In genomic region chr1:150842343-150842742, GRCh38 we compare ENCODE assay signal across 25 cellular contexts. TPM values are rescaled to one million over a fixed set of nuclear protein-coding genes. Genes with fewer than 3 reads are reported as not detected.
DNase-seq lines count a peak whose midpoint lies in the region; ATAC-seq and TF ChIP-seq lines count a peak whose summit lies in the region.
"Had no signal": no experiment of that assay in that cellular context is flagged by ENCODE, and none has a peak within 500 bp of the region (broad histone marks: within the 10 kb centered on the region; RNA-seq: fewer than 3 reads in every experiment).

No MANE protein-coding gene starts in this region.

- POLR2A ChIA-PET in CD8-positive, alpha-beta T cell (lab: Charles Lee): interaction anchor here (0.7 kb wide), 1 partner anchor 120 kb away, joined by 3 read pairs; no protein-coding TSS in a partner anchor

- H3K36me3 Mint-ChIP-seq in activated CD8-positive, alpha-beta memory T cell treated with anti-CD3 and anti-CD28 coated beads, Interleukin-2, amount 10 ng/mL, durations not matched to agents 7 days and 5 days: peaks cover 40% of the 10 kb centered on the region
- peaks cover 49% of the 10 kb centered on the region for H3K36me3 Mint-ChIP-seq in CD8-positive, alpha-beta T cell
- peaks cover 66% of the 10 kb centered on the region for H3K36me3 Mint-ChIP-seq in activated T-helper 2 cell treated with anti-CD3 and anti-CD28 coated beads, Interferon-gamma antibody, Interleukin-2, Interleukin-4, amounts not matched to agents 10 μg/mL and 5 μg/mL and 100 μg/mL, durations not matched to agents 14 hours and 24 hours and 36 hours (ENCODE audit: low read depth)
- no peaks in the 10 kb centered on the region for H3K36me3 Mint-ChIP-seq in neural crest cell (ENCODE audit: low read depth)

- no peaks in the 10 kb centered on the region for H3K27me3 Mint-ChIP-seq in activated CD8-positive, alpha-beta memory T cell treated with anti-CD3 and anti-CD28 coated beads, Interleukin-2, amount 10 ng/mL, durations not matched to agents 7 days and 5 days
- H3K27me3 Mint-ChIP-seq in CD8-positive, alpha-beta T cell (ENCODE audit: low read depth): no peaks in the 10 kb centered on the region
- H3K27me3 Mint-ChIP-seq in activated T-helper 2 cell treated with anti-CD3 and anti-CD28 coated beads, Interferon-gamma antibody, Interleukin-2, Interleukin-4, amounts not matched to agents 10 μg/mL and 5 μg/mL and 100 μg/mL, durations not matched to agents 14 hours and 24 hours and 36 hours (ENCODE audit: low read depth): no peaks in the 10 kb centered on the region
- no peaks in the 10 kb centered on the region for H3K27me3 Mint-ChIP-seq in neural crest cell (ENCODE audit: low read depth)
- H3K27me3 Mint-ChIP-seq: naive B cell had no signal

- DNase-seq in activated CD8-positive, alpha-beta memory T cell treated with anti-CD3 and anti-CD28 coated beads, Interleukin-2, amount 10 ng/mL, durations not matched to agents 7 days and 5 days: no peak
- no peak for DNase-seq in activated CD8-positive, alpha-beta memory T cell treated with anti-CD3 and anti-CD28 coated beads, Interleukin-2, amount 50 U/mL, for 48 hours
- DNase-seq in CD8-positive, alpha-beta T cell: no peak
- DNase-seq in activated T-helper 2 cell treated with anti-CD3 and anti-CD28 coated beads, Interferon-gamma antibody, Interleukin-2, Interleukin-4, amounts not matched to agents 10 μg/mL and 5 μg/mL and 100 μg/mL, durations not matched to agents 14 hours and 24 hours and 36 hours (ENCODE audit: low spot score): no peak
- DNase-seq in neural crest cell (ENCODE audit: low read depth, low spot score) (no peak), NCI-H345 (lab: John Stamatoyannopoulos, UW) (no peak), mesenteric fat pad (ENCODE audit: low spot score) (no peak)
- DNase-seq: ACHN; activated CD4-positive, CD25-positive, alpha-beta regulatory T cell; activated effector memory CD4-positive, alpha-beta T cell treated with anti-CD3 and anti-CD28 coated beads, Interleukin-2, amount 50 U/mL, for 16 hours; C1 segment of cervical spinal cord; cortex of kidney; DMS153; HCEC 1CT; mammary epithelial cell; naive B cell; NCI-H1105; NCI-H524 treated with DMSO at 0.1 percent for 48 hours; right lobe of liver; upper lobe of right lung had no signal

- peak overlapping the region; percentile 53 for H3K27ac ChIP-seq in CD8-positive, alpha-beta T cell (ENCODE audit: low read depth, low read length)
- H3K27ac ChIP-seq: cardiac muscle cell, right lobe of liver, upper lobe of right lung had no signal

- no peak for TF ChIP-seq CTCF in CD8-positive, alpha-beta T cell (IDR thresholded peaks at IDR 0.05)
- TF ChIP-seq CTCF in neural crest cell (conservative IDR thresholded peaks at IDR 0.05): no peak

- H3K4me1 ChIP-seq in CD8-positive, alpha-beta T cell (ENCODE audit: insufficient read depth, low read length): peaks cover 26% of the 10 kb centered on the region
- H3K4me1 ChIP-seq: upper lobe of right lung had no signal

- ATAC-seq in activated CD8-positive, alpha-beta memory T cell treated with anti-CD3 and anti-CD28 coated beads, Interleukin-2, amount 10 ng/mL, durations not matched to agents 7 days and 5 days: no peak
- ATAC-seq in CD8-positive, alpha-beta T cell: no peak
- ATAC-seq in GM18909 (IDR thresholded peaks at IDR 0.05; ENCODE audit: poor library complexity, unreplicated experiment): no peak
- ATAC-seq: upper lobe of right lung had no signal

- intact Hi-C loops in CD8-positive, alpha-beta T cell (cut with DNase I, micrococcal nuclease): loop anchor here in 1 of 2 experiments (5.0 kb wide), 1 partner anchor 80 kb away; no protein-coding TSS in a partner anchor
- intact Hi-C loops in activated T-helper 2 cell treated with anti-CD3 and anti-CD28 coated beads, Interferon-gamma antibody, Interleukin-2, Interleukin-4, amounts not matched to agents 10 μg/mL and 5 μg/mL and 100 μg/mL, durations not matched to agents 14 hours and 24 hours and 36 hours (cut with micrococcal nuclease): loop anchor here (5.0 kb wide), 2 partner anchors 35 to 50 kb away; partner anchors contain the start of gene ARNT

- peaks cover 8% of the 10 kb centered on the region for H3K36me3 ChIP-seq in CD8-positive, alpha-beta T cell (ENCODE audit: insufficient read depth, low read length)

- no peak overlapping the region for H3K4me3 Mint-ChIP-seq in activated CD8-positive, alpha-beta memory T cell treated with anti-CD3 and anti-CD28 coated beads, Interleukin-2, amount 10 ng/mL, durations not matched to agents 7 days and 5 days
- H3K4me3 Mint-ChIP-seq in CD8-positive, alpha-beta T cell: no peak overlapping the region
- H3K4me3 Mint-ChIP-seq in activated T-helper 2 cell treated with anti-CD3 and anti-CD28 coated beads, Interferon-gamma antibody, Interleukin-2, Interleukin-4, amounts not matched to agents 10 μg/mL and 5 μg/mL and 100 μg/mL, durations not matched to agents 14 hours and 24 hours and 36 hours (ENCODE audit: low read depth): no peak overlapping the region
- H3K4me3 Mint-ChIP-seq in neural crest cell: no peak overlapping the region
- H3K4me3 Mint-ChIP-seq: naive B cell had no signal

- H3K9me3 ChIP-seq in CD8-positive, alpha-beta T cell (ENCODE audit: low read length): no peaks in the 10 kb centered on the region
- H3K9me3 ChIP-seq: right lobe of liver, upper lobe of right lung had no signal

- H3K27ac Mint-ChIP-seq in activated CD8-positive, alpha-beta memory T cell treated with anti-CD3 and anti-CD28 coated beads, Interleukin-2, amount 10 ng/mL, durations not matched to agents 7 days and 5 days: peak overlapping the region; percentile 3
- H3K27ac Mint-ChIP-seq in CD8-positive, alpha-beta T cell: peak overlapping the region; percentile 9
- H3K27ac Mint-ChIP-seq in activated T-helper 2 cell treated with anti-CD3 and anti-CD28 coated beads, Interferon-gamma antibody, Interleukin-2, Interleukin-4, amounts not matched to agents 10 μg/mL and 5 μg/mL and 100 μg/mL, durations not matched to agents 14 hours and 24 hours and 36 hours: peak overlapping the region; percentile 72
- peak overlapping the region; percentile 88 for H3K27ac Mint-ChIP-seq in neural crest cell (ENCODE audit: unreplicated experiment)

- H3K9me3 Mint-ChIP-seq in activated CD8-positive, alpha-beta memory T cell treated with anti-CD3 and anti-CD28 coated beads, Interleukin-2, amount 10 ng/mL, durations not matched to agents 7 days and 5 days (ENCODE audit: low read depth): no peaks in the 10 kb centered on the region
- H3K9me3 Mint-ChIP-seq in CD8-positive, alpha-beta T cell: no peaks in the 10 kb centered on the region
- no peaks in the 10 kb centered on the region for H3K9me3 Mint-ChIP-seq in activated T-helper 2 cell treated with anti-CD3 and anti-CD28 coated beads, Interferon-gamma antibody, Interleukin-2, Interleukin-4, amounts not matched to agents 10 μg/mL and 5 μg/mL and 100 μg/mL, durations not matched to agents 14 hours and 24 hours and 36 hours
- H3K9me3 Mint-ChIP-seq in neural crest cell: no peaks in the 10 kb centered on the region
- H3K9me3 Mint-ChIP-seq: naive B cell had no signal

- H3K4me1 Mint-ChIP-seq in activated CD8-positive, alpha-beta memory T cell treated with anti-CD3 and anti-CD28 coated beads, Interleukin-2, amount 10 ng/mL, durations not matched to agents 7 days and 5 days: peaks cover 28% of the 10 kb centered on the region
- peaks cover 26% of the 10 kb centered on the region for H3K4me1 Mint-ChIP-seq in CD8-positive, alpha-beta T cell (ENCODE audit: low read depth)
- H3K4me1 Mint-ChIP-seq in activated T-helper 2 cell treated with anti-CD3 and anti-CD28 coated beads, Interferon-gamma antibody, Interleukin-2, Interleukin-4, amounts not matched to agents 10 μg/mL and 5 μg/mL and 100 μg/mL, durations not matched to agents 14 hours and 24 hours and 36 hours (ENCODE audit: low read depth): peaks cover 37% of the 10 kb centered on the region
- H3K4me1 Mint-ChIP-seq in neural crest cell: no peaks in the 10 kb centered on the region

- CTCF ChIA-PET in activated CD8-positive, alpha-beta memory T cell treated with anti-CD3 and anti-CD28 coated beads, Interleukin-2, amount 10 ng/mL, durations not matched to agents 7 days and 5 days (lab: Charles Lee): no interaction called here
- CTCF ChIA-PET in CD8-positive, alpha-beta T cell (lab: Charles Lee): no interaction called here

- H3K4me3 ChIP-seq in CD8-positive, alpha-beta T cell (ENCODE audit: low read depth, low read length): no peak overlapping the region
- H3K4me3 ChIP-seq: cardiac muscle cell, right lobe of liver, upper lobe of right lung had no signal

- no peaks in the 10 kb centered on the region for H3K27me3 ChIP-seq in CD8-positive, alpha-beta T cell (ENCODE audit: insufficient read depth, low read length)
- H3K27me3 ChIP-seq: cardiac muscle cell, right lobe of liver, upper lobe of right lung had no signal

RNA-seq across cellular contexts. Expression of gene ARNT, which starts 34.1 kb away (rescaled TPM):
- total RNA-seq in activated CD8-positive, alpha-beta memory T cell treated with anti-CD3 and anti-CD28 coated beads, Interleukin-2, amount 10 ng/mL, durations not matched to agents 7 days and 5 days: 10 to 100 TPM; 35.7 to 49.7 TPM
- total RNA-seq in CD8-positive, alpha-beta T cell: 10 to 100 TPM; 22.3 to 23.1 TPM
- total RNA-seq in activated T-helper 2 cell treated with anti-CD3 and anti-CD28 coated beads, Interferon-gamma antibody, Interleukin-2, Interleukin-4, amounts not matched to agents 10 μg/mL and 5 μg/mL and 100 μg/mL, durations not matched to agents 14 hours and 24 hours and 36 hours: 38.5 and 40.4 TPM in 2 replicates
- 28.2 and 29.0 TPM in 2 replicates for total RNA-seq in neural crest cell
- 51.0 TPM for total RNA-seq in mesenteric fat pad

RNA-seq across cellular contexts. Expression of gene CTSK, which starts 34.3 kb away (rescaled TPM):
- 1 to 10 TPM; 5.7 to 6.4 TPM for total RNA-seq in activated CD8-positive, alpha-beta memory T cell treated with anti-CD3 and anti-CD28 coated beads, Interleukin-2, amount 10 ng/mL, durations not matched to agents 7 days and 5 days
- total RNA-seq in CD8-positive, alpha-beta T cell: 10 to 100 TPM; 10.7 to 10.8 TPM
- 2.8 and 3.6 TPM in 2 replicates for total RNA-seq in activated T-helper 2 cell treated with anti-CD3 and anti-CD28 coated beads, Interferon-gamma antibody, Interleukin-2, Interleukin-4, amounts not matched to agents 10 μg/mL and 5 μg/mL and 100 μg/mL, durations not matched to agents 14 hours and 24 hours and 36 hours
- total RNA-seq in neural crest cell (4.6 and 5.8 TPM in 2 replicates), mesenteric fat pad (76.4 TPM)

RNA-seq across cellular contexts. Expression of gene CTXND2, which starts 44.6 kb away (rescaled TPM):
- not detected for total RNA-seq in activated CD8-positive, alpha-beta memory T cell treated with anti-CD3 and anti-CD28 coated beads, Interleukin-2, amount 10 ng/mL, durations not matched to agents 7 days and 5 days
- not detected for total RNA-seq in CD8-positive, alpha-beta T cell
- not detected in 2 replicates for total RNA-seq in activated T-helper 2 cell treated with anti-CD3 and anti-CD28 coated beads, Interferon-gamma antibody, Interleukin-2, Interleukin-4, amounts not matched to agents 10 μg/mL and 5 μg/mL and 100 μg/mL, durations not matched to agents 14 hours and 24 hours and 36 hours
- total RNA-seq in neural crest cell (not detected in 2 replicates), mesenteric fat pad (not detected)
- total RNA-seq: cardiac muscle cell, mammary epithelial cell, right lobe of liver, RPMI7951, SK-MEL-5, subcutaneous adipose tissue, upper lobe of right lung had no signal

Comparison
In these comparisons a context has a peak if more than half of its experiments do, and no peak if none do; other contexts are left out.
1. H3K27ac Mint-ChIP-seq: peak in every context shown above with its lines; median percentile 88 in neural crest cell; 72 in activated T-helper 2 cell treated with anti-CD3 and anti-CD28 coated beads, Interferon-gamma antibody, Interleukin-2, Interleukin-4, amounts not matched to agents 10 μg/mL and 5 μg/mL and 100 μg/mL, durations not matched to agents 14 hours and 24 hours and 36 hours; 9 in CD8-positive, alpha-beta T cell; 3 in activated CD8-positive, alpha-beta memory T cell treated with anti-CD3 and anti-CD28 coated beads, Interleukin-2, amount 10 ng/mL, durations not matched to agents 7 days and 5 days.